8 cellular contexts compared by ENCODE assay signal in the genomic region with DNA sequence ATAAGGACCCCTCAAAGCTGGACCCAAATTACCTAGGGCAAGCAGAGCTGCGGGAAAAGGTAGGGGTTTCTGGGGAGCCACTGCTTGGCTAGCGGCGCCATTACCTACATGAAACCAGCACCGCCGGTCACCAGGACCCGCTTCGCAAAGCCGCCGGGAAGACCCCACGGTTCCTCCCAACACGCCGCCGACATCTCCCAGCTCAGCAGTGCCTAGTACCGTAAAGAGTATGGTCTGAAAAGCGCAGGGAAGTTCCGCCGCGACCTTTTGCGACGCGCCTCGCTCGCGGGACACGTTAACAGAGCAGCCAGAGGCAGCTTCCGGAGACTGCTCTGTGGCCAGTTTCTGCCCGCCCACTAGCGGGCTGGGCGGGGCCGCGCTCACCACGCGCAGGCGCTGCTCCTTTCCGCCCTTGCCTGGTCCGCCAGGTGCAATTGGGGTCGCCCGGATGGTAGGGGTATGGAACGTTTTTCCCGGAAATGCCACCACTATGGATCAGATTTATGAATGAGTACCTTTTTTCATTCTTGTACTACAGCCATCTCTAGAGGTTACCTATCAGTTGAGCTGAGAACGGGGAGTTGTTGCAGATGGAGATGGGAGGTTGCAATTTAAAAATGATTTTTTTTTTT. TPM values are rescaled to one million over a fixed set of nuclear protein-coding genes. Genes with fewer than 3 reads are reported as not detected.
DNase-seq lines count a peak whose midpoint lies in the region; ATAC-seq and TF ChIP-seq lines count a peak whose summit lies in the region.

A gene with protein sequence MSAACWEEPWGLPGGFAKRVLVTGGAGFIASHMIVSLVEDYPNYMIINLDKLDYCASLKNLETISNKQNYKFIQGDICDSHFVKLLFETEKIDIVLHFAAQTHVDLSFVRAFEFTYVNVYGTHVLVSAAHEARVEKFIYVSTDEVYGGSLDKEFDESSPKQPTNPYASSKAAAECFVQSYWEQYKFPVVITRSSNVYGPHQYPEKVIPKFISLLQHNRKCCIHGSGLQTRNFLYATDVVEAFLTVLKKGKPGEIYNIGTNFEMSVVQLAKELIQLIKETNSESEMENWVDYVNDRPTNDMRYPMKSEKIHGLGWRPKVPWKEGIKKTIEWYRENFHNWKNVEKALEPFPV (minus strand): TSS at position 210 of the 632 bp plus-strand sequence. CDS start 16 bp downstream, at position 194.

- H3K4me3 ChIP-seq in AG04450 (ENCODE audit: low read depth, low read length) (peak within 1 kb of the TSS; percentile 74), breast epithelium (peak within 1 kb of the TSS; percentile 77 to 95 (median 93)), iPS-18c (ENCODE audit: insufficient read depth, low read depth, low read length) (peak within 1 kb of the TSS; percentile 97), skeletal muscle tissue (ENCODE audit: low read length in 3 of 3) (peak within 1 kb of the TSS; percentile 88 to 100 (median 94))

- no peaks in the 10 kb centered on the region for H3K36me3 ChIP-seq in breast epithelium
- peaks cover 6 to 10% (median 7%) of the 10 kb centered on the region in 3 donors for H3K36me3 ChIP-seq in skeletal muscle tissue (ENCODE audit: control insufficient read depth in 3 of 3, insufficient read depth in 3 of 3, low read length in 3 of 3)

- H3K4me1 ChIP-seq in breast epithelium (peaks cover 4 to 13% of the 10 kb centered on the region in 2 donors), skeletal muscle tissue (ENCODE audit: control insufficient read depth in 3 of 3, insufficient read depth in 3 of 3, low read length in 3 of 3) (peaks cover 11 to 22% (median 13%) of the 10 kb centered on the region in 3 donors)

- ATAC-seq in GM18907 (IDR thresholded peaks at IDR 0.05; ENCODE audit: unreplicated experiment), result peak; percentile 97
- peak; percentile 96 for ATAC-seq in HG03139 (IDR thresholded peaks at IDR 0.05; ENCODE audit: unreplicated experiment)

- TF ChIP-seq POLR2A in breast epithelium (IDR thresholded peaks at IDR 0.05), result peak; percentile 49

- H3K27me3 ChIP-seq in AG04450 (ENCODE audit: control insufficient read depth, insufficient read depth, low read length), result no peaks in the 10 kb centered on the region
- no peaks in the 10 kb centered on the region for H3K27me3 ChIP-seq in breast epithelium
- H3K27me3 ChIP-seq in skeletal muscle tissue (ENCODE audit: control insufficient read depth in 3 of 3, insufficient read depth in 3 of 3, low read length in 3 of 3), result no peaks in the 10 kb centered on the region

- intact Hi-C loops in breast epithelium (cut with DNase I; ENCODE audit: low total_unique reads), result no loop called here

- TF ChIP-seq CTCF in AG04450 (IDR thresholded peaks at IDR 0.05; ENCODE audit: low read depth, low read length), result no peak
- TF ChIP-seq CTCF in VCaP (conservative IDR thresholded peaks at IDR 0.05), result no peak
- peak in 1 of 3 donors; percentile 6 for TF ChIP-seq CTCF in breast epithelium (IDR thresholded peaks at IDR 0.05)

- peak within 1 kb of the TSS; percentile 87 to 99 (median 97) for H3K9ac ChIP-seq in skeletal muscle tissue (ENCODE audit: low read depth in 1 of 3, low read length in 3 of 3)

- H3K9me3 ChIP-seq in AG04450 (ENCODE audit: control insufficient read depth, insufficient read depth, low read length) (no peaks in the 10 kb centered on the region), breast epithelium (no peaks in the 10 kb centered on the region), iPS-18c (ENCODE audit: control insufficient read depth, insufficient read depth, low read length) (no peaks in the 10 kb centered on the region), skeletal muscle tissue (ENCODE audit: control insufficient read depth in 3 of 3, low read length in 3 of 3) (no peaks in the 10 kb centered on the region)

- DNase-seq in AG04450 (ENCODE audit: low read depth, low spot score) (peak; percentile 74), NCI-H2227 (lab: John Stamatoyannopoulos, UW; ENCODE audit: unreplicated experiment) (peak; percentile 93), breast epithelium (ENCODE audit: low spot score in 2 of 2) (peak; percentile 84 to 85)

- POLR2A ChIA-PET in AG04450 (lab: Yijun Ruan, JAX), result interaction anchor here (0.6 to 1.8 kb wide), 6 partner anchors 10 to 1260 kb away, joined by 3 to 21 read pairs (median 5); no protein-coding TSS in a partner anchor

- CTCF ChIA-PET in AG04450 (lab: Charles Lee), result no interaction called here

- H3K27ac ChIP-seq in AG04450 (ENCODE audit: low read depth, low read length) (peak within 1 kb of the TSS; percentile 68), VCaP (peak within 1 kb of the TSS; percentile 84), breast epithelium (peak within 1 kb of the TSS; percentile 76 to 85), skeletal muscle tissue (ENCODE audit: low read depth, low read length) (peak within 1 kb of the TSS; percentile 49)

RNA-seq across cellular contexts. Expression of the gene that starts here (rescaled TPM):
- polyA plus RNA-seq in AG04450 (2011; rRNA removed), result 14.7 and 21.7 TPM in 2 replicates
- 8.0 and 8.4 TPM in 2 replicates for polyA minus RNA-seq in AG04450 (2011; rRNA and poly(A)+ RNA removed)
- total RNA-seq in breast epithelium (10 to 100 TPM; 12.1 to 21.2 (median 12.5) TPM), skeletal muscle tissue (12.0 TPM)

Comparison
In these comparisons a context has a peak if more than half of its experiments do, and no peak if none do; other contexts are left out.
1. Peak in every context shown above with its lines: DNase-seq, ATAC-seq, H3K4me3 ChIP-seq and H3K27ac ChIP-seq.